28 cellular contexts compared by ENCODE assay signal in genomic region chr17:32610943-32611342, GRCh38.
"Had no signal": no experiment of that assay in that cellular context is flagged by ENCODE, and none has a peak within 500 bp of the region (broad histone marks: within the 10 kb centered on the region; RNA-seq: fewer than 3 reads in every experiment).

No MANE protein-coding gene starts in this region.

- H3K27me3 Mint-ChIP-seq: activated CD4-positive, alpha-beta T cell treated with anti-CD3 and anti-CD28 coated beads for 36 hours; activated CD8-positive, alpha-beta T cell treated with anti-CD3 and anti-CD28 coated beads for 36 hours; activated naive CD4-positive, alpha-beta T cell treated with anti-CD3 and anti-CD28 coated beads, Interleukin-2, amount 50 U/mL, for 24 hours had no signal

- H3K36me3 Mint-ChIP-seq: activated naive CD4-positive, alpha-beta T cell treated with anti-CD3 and anti-CD28 coated beads, Interleukin-2, amount 50 U/mL, for 24 hours had no signal

- H3K27ac ChIP-seq: ascending aorta, body of pancreas, Peyer's patch, RWPE1, SJSA1 had no signal

- FAIRE-seq: colon, TTC549 had no signal

- H3K4me1 ChIP-seq: ascending aorta, body of pancreas, Peyer's patch, SJSA1 had no signal

- ATAC-seq: activated CD4-positive, alpha-beta T cell treated with anti-CD3 and anti-CD28 coated beads for 36 hours; activated CD8-positive, alpha-beta T cell treated with anti-CD3 and anti-CD28 coated beads for 36 hours; body of pancreas had no signal

- H3K27ac Mint-ChIP-seq: activated CD4-positive, alpha-beta T cell treated with anti-CD3 and anti-CD28 coated beads for 36 hours; activated CD8-positive, alpha-beta T cell treated with anti-CD3 and anti-CD28 coated beads for 36 hours; activated naive CD4-positive, alpha-beta T cell treated with anti-CD3 and anti-CD28 coated beads, Interleukin-2, amount 50 U/mL, for 24 hours; activated T-helper 1 cell treated with anti-CD3 and anti-CD28 coated beads, Interleukin-12 subunit alpha, Interleukin-12 subunit beta, Interleukin-2, Interleukin-4 antibody, amounts not matched to agents 30 ng/mL and 10 ng/mL and 1 ng/mL, durations not matched to agents 14 hours and 24 hours and 36 hours; T-helper 1 cell treated with Interleukin-12 subunit alpha and Interleukin-12 subunit beta and Interleukin-4 antibody, amounts not matched to agents 30 μg/mL and 1 μg/mL, for 36 hours had no signal

- H3K4me3 Mint-ChIP-seq: activated CD4-positive, alpha-beta T cell treated with anti-CD3 and anti-CD28 coated beads for 36 hours; activated CD8-positive, alpha-beta T cell treated with anti-CD3 and anti-CD28 coated beads for 36 hours; activated naive CD4-positive, alpha-beta T cell treated with anti-CD3 and anti-CD28 coated beads, Interleukin-2, amount 50 U/mL, for 24 hours; activated T-helper 1 cell treated with anti-CD3 and anti-CD28 coated beads, Interleukin-12 subunit alpha, Interleukin-12 subunit beta, Interleukin-2, Interleukin-4 antibody, amounts not matched to agents 30 ng/mL and 10 ng/mL and 1 ng/mL, durations not matched to agents 14 hours and 24 hours and 36 hours; T-helper 1 cell treated with Interleukin-12 subunit alpha and Interleukin-12 subunit beta and Interleukin-4 antibody, amounts not matched to agents 30 μg/mL and 1 μg/mL, for 36 hours had no signal

- H3K4me3 ChIP-seq: ascending aorta, body of pancreas, MG63, Peyer's patch, SJSA1 had no signal

- H3K27me3 ChIP-seq: ascending aorta, body of pancreas, MG63, Peyer's patch, SJSA1 had no signal

- H3K9me3 ChIP-seq: ascending aorta, body of pancreas, MG63, Peyer's patch, SJSA1 had no signal

- H3K9me3 Mint-ChIP-seq: activated CD8-positive, alpha-beta T cell treated with anti-CD3 and anti-CD28 coated beads for 36 hours; activated naive CD4-positive, alpha-beta T cell treated with anti-CD3 and anti-CD28 coated beads, Interleukin-2, amount 50 U/mL, for 24 hours; activated T-helper 1 cell treated with anti-CD3 and anti-CD28 coated beads, Interleukin-12 subunit alpha, Interleukin-12 subunit beta, Interleukin-2, Interleukin-4 antibody, amounts not matched to agents 30 ng/mL and 10 ng/mL and 1 ng/mL, durations not matched to agents 14 hours and 24 hours and 36 hours; T-helper 1 cell treated with Interleukin-12 subunit alpha and Interleukin-12 subunit beta and Interleukin-4 antibody, amounts not matched to agents 30 μg/mL and 1 μg/mL, for 36 hours had no signal

- DNase-seq: activated CD4-positive, alpha-beta T cell treated with anti-CD3 and anti-CD28 coated beads for 36 hours; activated CD8-positive, alpha-beta memory T cell treated with anti-CD3 and anti-CD28 coated beads, Interleukin-2, amount 50 U/mL, for 4 hours; activated CD8-positive, alpha-beta T cell treated with anti-CD3 and anti-CD28 coated beads for 36 hours; activated effector memory CD4-positive, alpha-beta T cell treated with Interleukin-2 at 50 U/mL for 16 hours; activated naive CD4-positive, alpha-beta T cell; body of pancreas; cerebellar nuclear complex; MG63; MV-4-11; NCI-H1092 treated with DMSO at 0.1 percent for 48 hours; NCI-H1417 treated with DMSO at 0.1 percent for 48 hours; NCI-H1694; NCI-H2029; NCI-H2107; NCI-H226; NCI-H510A; NCI-H748 treated with DMSO at 0.1 percent for 48 hours; Peyer's patch; SHP77; T-helper 9 cell had no signal

- H3K36me3 ChIP-seq: ascending aorta, MG63, Peyer's patch, SJSA1 had no signal
